In the genomic region with DNA sequence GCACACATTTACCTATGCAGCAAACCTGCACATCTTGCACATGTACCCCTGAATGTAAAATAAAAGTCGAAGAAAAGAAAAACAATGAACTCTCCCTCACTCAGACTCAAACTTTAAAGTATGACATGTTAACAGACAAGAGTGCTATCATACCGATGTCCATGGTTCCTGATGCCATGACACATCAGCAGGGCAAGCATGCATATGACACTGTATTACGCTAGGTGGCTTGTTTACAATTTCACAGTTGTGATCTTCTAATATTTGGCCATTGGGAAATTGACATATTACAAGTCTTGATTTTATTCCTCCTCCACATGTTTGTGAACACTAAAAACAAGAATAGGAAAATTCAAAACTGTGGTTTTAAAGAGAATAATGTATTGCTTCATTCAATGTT, we compare ENCODE assay signal across 14 cellular contexts.
DNase-seq lines count a peak whose midpoint lies in the region; ATAC-seq, FAIRE-seq and TF ChIP-seq lines count a peak whose summit lies in the region.
"Had no signal": no experiment of that assay in that cellular context is flagged by ENCODE, and none has a peak within 500 bp of the region (broad histone marks: within the 10 kb centered on the region; RNA-seq: fewer than 3 reads in every experiment).

No MANE protein-coding gene starts in this region.

- H3K4me2 ChIP-seq in GM12878 (ENCODE audit: control insufficient read depth, insufficient read depth), result no peak overlapping the region

- POLR2A ChIA-PET in GM12878 (lab: Charles Lee), result no interaction called here

- H3K4me3 ChIP-seq in GM12878, result no peak overlapping the region
- H3K4me3 ChIP-seq: GM23248, HAP-1 had no signal

- no peaks in the 10 kb centered on the region for H4K20me1 ChIP-seq in GM12878 (ENCODE audit: control insufficient read depth, insufficient read depth)

- FAIRE-seq in GM12878 (lab: Jason Lieb, UNC), result no peak

- TF ChIP-seq CTCF in GM12878 (IDR thresholded peaks at IDR 0.05 in 2 of 3, conservative IDR thresholded peaks at IDR 0.05 in 1 of 3; ENCODE audit: control insufficient read depth in 2 of 3, extremely low read depth in 1 of 3, insufficient read depth in 1 of 3, low read depth in 3 of 3, low read length in 3 of 3), result no peak

- peak; percentile 45 for ATAC-seq in GM18868 (IDR thresholded peaks at IDR 0.05; ENCODE audit: unreplicated experiment)
- ATAC-seq in GM12878, result 0 out of 3 replicates have a peak, but pooled peaks have one; percentile 41

- TF ChIP-seq EP300 in GM12878 (IDR thresholded peaks at IDR 0.05; ENCODE audit: borderline replicate concordance in 1 of 2, control insufficient read depth in 1 of 2, low read depth in 2 of 2, low read length in 2 of 2), result no peak

- no peaks in the 10 kb centered on the region for H3K27me3 ChIP-seq in GM12878 (replicated peaks in 1 of 2; ENCODE audit: control insufficient read depth in 2 of 2, insufficient read depth in 2 of 2, low read length in 1 of 2)

- no peaks in the 10 kb centered on the region for H3K36me3 ChIP-seq in GM12878 (ENCODE audit: control insufficient read depth in 2 of 2, insufficient read depth in 2 of 2, low read length in 1 of 2)
- H3K36me3 ChIP-seq: HAP-1 had no signal

- no peak overlapping the region for H3K27ac ChIP-seq in GM12878 (ENCODE audit: control insufficient read depth, insufficient read depth)
- H3K27ac ChIP-seq: GM23248 had no signal

- RAD21 ChIA-PET in GM12878 (lab: Charles Lee; ENCODE audit: unreplicated experiment), result interaction anchor here (0.7 kb wide), 1 partner anchor 637 kb away, joined by 3 read pairs; no protein-coding TSS in a partner anchor

- intact Hi-C loops in GM12878 (cut with micrococcal nuclease; ENCODE audit: unreplicated experiment) (no loop called here), posterior vena cava (cut with DNase I) (loop anchor here in 1 of 2 donors (2.0 kb wide), 1 partner anchor 51 kb away; no protein-coding TSS in a partner anchor)

- H2AFZ ChIP-seq in GM12878 (ENCODE audit: control insufficient read depth, low read depth, low read length), result no peak overlapping the region
- H2AFZ ChIP-seq: GM23248 had no signal

- no peaks in the 10 kb centered on the region for H3K79me2 ChIP-seq in GM12878 (ENCODE audit: control insufficient read depth, insufficient read depth, low read length)

- TF ChIP-seq POLR2A in GM12878 (IDR thresholded peaks at IDR 0.05; ENCODE audit: low read depth, low read length), result no peak

- CTCF ChIA-PET in GM12878 (lab: Yijun Ruan, JAX), result no interaction called here

- H3K9me3 ChIP-seq in GM12878 (replicated peaks; ENCODE audit: control insufficient read depth, insufficient read depth, low read length), result no peaks in the 10 kb centered on the region
- H3K9me3 ChIP-seq: HAP-1 had no signal

- DNase-seq in NCI-H748 (lab: John Stamatoyannopoulos, UW; ENCODE audit: unreplicated experiment), result peak; percentile 7
- no peak for DNase-seq in NCI-H748 treated with DMSO at 0.1 percent for 48 hours (lab: John Stamatoyannopoulos, UW)
- peak; percentile 69 for DNase-seq in NCI-H69 (lab: John Stamatoyannopoulos, UW)
- DNase-seq in GM12878 (ENCODE audit: low read depth, low spot score), result no peak
- DNase-seq in posterior vena cava (ENCODE audit: low spot score), result no peak
- DNase-seq in NCI-H510A (lab: John Stamatoyannopoulos, UW), result no peak
- DNase-seq: AML-193; CD4-positive, alpha-beta memory T cell; DMS153; DMS79; GDM1; GM23248 had no signal

- no peaks in the 10 kb centered on the region for H3K4me1 ChIP-seq in GM12878 (ENCODE audit: control insufficient read depth, insufficient read depth, low read length)
- H3K4me1 ChIP-seq: HAP-1 had no signal

- 57% methylated on average over 3 of the region's 3 CpGs for WGBS in GM12878 (ENCODE audit: insufficient coverage, insufficient replicate concordance, low lambda C conversion rate, missing lambda C conversion rate)

- no peak for TF ChIP-seq RAD21 in GM12878 (IDR thresholded peaks at IDR 0.05; ENCODE audit: insufficient read depth, low read depth, low read length)

- no peak overlapping the region for H3K9ac ChIP-seq in GM12878 (ENCODE audit: control insufficient read depth, insufficient read depth, low read length)
- H3K9ac ChIP-seq: GM23248 had no signal

- no TSS peak for BruUV-seq in GM12878 (replicated peaks; lab: Mats Ljungman, UMichigan)

- in situ Hi-C loops in GM12878 (cut with MboI), result no loop called here

- SMC1A ChIA-PET in GM12878 (lab: Charles Lee; ENCODE audit: uncharacterized antibody, unreplicated experiment), result no interaction called here

TF ChIP-seq in GM12878, 131 proteins besides CTCF, POLR2A, EP300 and RAD21:
- no peak for TF ChIP-seq SMARCA5 (IDR thresholded peaks at IDR 0.05)
- TF ChIP-seq TCF3 (IDR thresholded peaks at IDR 0.05; ENCODE audit: borderline replicate concordance, insufficient read depth, low read depth, low read length), result no peak
- no peak for TF ChIP-seq MYC (IDR thresholded peaks at IDR 0.05; ENCODE audit: insufficient read depth, insufficient read length, insufficient replicate concordance, low read length, severe bottlenecking)

Comparison
In these comparisons a context has a peak if more than half of its experiments do, and no peak if none do; other contexts are left out.
1. DNase-seq: peak in NCI-H748 (single experiment) and NCI-H69 (single experiment); none in NCI-H748 treated with DMSO at 0.1 percent for 48 hours (single experiment), GM12878 (single experiment), posterior vena cava (single experiment) and NCI-H510A (single experiment).